In the genomic region with DNA sequence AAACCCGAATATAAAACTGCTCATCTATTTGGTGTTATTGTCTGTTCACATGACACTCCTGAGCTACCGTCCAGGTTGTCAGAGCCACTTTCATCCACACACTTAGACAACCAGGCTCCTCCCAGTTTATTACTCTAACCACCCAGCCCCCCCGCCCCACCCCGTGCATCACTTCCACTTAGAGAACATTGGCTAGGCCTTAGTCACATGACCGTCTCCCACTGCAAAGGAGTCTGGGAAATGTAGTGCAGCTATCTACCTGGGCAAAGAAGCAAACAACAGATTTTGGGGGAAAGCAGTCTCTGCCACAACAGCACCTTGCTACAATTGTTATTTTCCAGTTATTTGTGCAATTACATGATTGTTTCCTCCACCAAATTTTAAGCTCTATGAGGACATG, we compare ENCODE assay signal across 13 cellular contexts. TPM values are rescaled to one million over a fixed set of nuclear protein-coding genes. Genes with fewer than 3 reads are reported as not detected.
DNase-seq lines count a peak whose midpoint lies in the region; ATAC-seq, FAIRE-seq and TF ChIP-seq lines count a peak whose summit lies in the region.
"Had no signal": no experiment of that assay in that cellular context is flagged by ENCODE, and none has a peak within 500 bp of the region (broad histone marks: within the 10 kb centered on the region; RNA-seq: fewer than 3 reads in every experiment).

No MANE protein-coding gene starts in this region.

- no peak overlapping the region for H2AFZ ChIP-seq in SK-N-SH (ENCODE audit: low read depth)
- peak overlapping the region; percentile 89 for H2AFZ ChIP-seq in neural progenitor cell (replicated peaks)

- FAIRE-seq in D721Med (lab: Jason Lieb, UNC): no peak

- H3K27me3 Mint-ChIP-seq in neural progenitor cell (ENCODE audit: insufficient read depth, low read depth): no peaks in the 10 kb centered on the region

- H3K4me3 ChIP-seq in SK-N-SH (ENCODE audit: low read depth in 2 of 2, low read length in 1 of 2) (no peak overlapping the region), LNCaP clone FGC (ENCODE audit: low read depth, low read length) (no peak overlapping the region), neural progenitor cell (no peak overlapping the region)

- H4K20me1 ChIP-seq in SK-N-SH (ENCODE audit: insufficient read depth) (no peaks in the 10 kb centered on the region), neural progenitor cell (ENCODE audit: low read depth) (no peaks in the 10 kb centered on the region)

- H3K4me1 Mint-ChIP-seq in neural progenitor cell: no peaks in the 10 kb centered on the region
- H3K4me1 Mint-ChIP-seq: activated naive CD8-positive, alpha-beta T cell treated with anti-CD3 and anti-CD28 coated beads, Interleukin-2, amount 10 ng/mL, durations not matched to agents 7 days and 5 days had no signal

- no peaks in the 10 kb centered on the region for H3F3A ChIP-seq in SK-N-SH (replicated peaks; ENCODE audit: insufficient read depth)
- H3F3A ChIP-seq in neural progenitor cell (ENCODE audit: low read depth): no peaks in the 10 kb centered on the region

- ATAC-seq in SK-N-SH treated with all-trans-retinoic acid at 6 μM for 48 hours: no peak
- ATAC-seq in GM21619 (IDR thresholded peaks at IDR 0.05; ENCODE audit: unreplicated experiment): no peak

- no peaks in the 10 kb centered on the region for H3K27me3 ChIP-seq in SK-N-SH (ENCODE audit: insufficient read depth)
- H3K27me3 ChIP-seq in neural progenitor cell: no peaks in the 10 kb centered on the region

- H3K9me3 ChIP-seq in SK-N-SH: no peaks in the 10 kb centered on the region
- H3K9me3 ChIP-seq in neural progenitor cell (ENCODE audit: low read depth): no peaks in the 10 kb centered on the region

- H3K36me3 Mint-ChIP-seq in neural progenitor cell: no peaks in the 10 kb centered on the region

- TF ChIP-seq RAD21 in SK-N-SH (IDR thresholded peaks at IDR 0.05; ENCODE audit: low read length): no peak

- no peak overlapping the region for H3K27ac Mint-ChIP-seq in neural progenitor cell
- H3K27ac Mint-ChIP-seq: activated naive CD8-positive, alpha-beta T cell treated with anti-CD3 and anti-CD28 coated beads, Interleukin-2, amount 10 ng/mL, durations not matched to agents 7 days and 5 days; HFFc6 had no signal

- H3K79me2 ChIP-seq in SK-N-SH (ENCODE audit: insufficient read depth): no peaks in the 10 kb centered on the region
- H3K79me2 ChIP-seq in neural progenitor cell (ENCODE audit: low read depth): no peaks in the 10 kb centered on the region

- H3K4me1 ChIP-seq in SK-N-SH (ENCODE audit: control insufficient read depth in 1 of 2, insufficient read depth in 2 of 2, low read depth in 1 of 2, low read length in 1 of 2) (no peaks in the 10 kb centered on the region), neural progenitor cell (peaks cover 2% of the 10 kb centered on the region)

- peak; percentile 39 for DNase-seq in SK-N-SH
- peak; percentile 36 for DNase-seq in LNCaP clone FGC (ENCODE audit: low read depth)
- peak; percentile 14 for DNase-seq in RPMI8226
- no peak for DNase-seq in neural progenitor cell (ENCODE audit: low spot score)
- no peak for DNase-seq in D721Med (ENCODE audit: insufficient read length, low spot score)
- DNase-seq in GM20000 (ENCODE audit: low spot score): no peak
- DNase-seq: activated CD4-positive, alpha-beta T cell treated with anti-CD3 and anti-CD28 coated beads, Interleukin-2, amount 50 U/mL, for 48 hours; activated naive CD8-positive, alpha-beta T cell treated with anti-CD3 and anti-CD28 coated beads, Interleukin-2, amount 10 ng/mL, durations not matched to agents 7 days and 5 days; cortex of kidney; HFFc6; NCI-H1694 treated with DMSO at 0.1 percent for 48 hours had no signal

- WGBS in SK-N-SH (ENCODE audit: low lambda C conversion rate): 75% methylated on average over 5 of the region's 5 CpGs

- H3K27ac ChIP-seq in SK-N-SH (ENCODE audit: low read depth in 2 of 2, low read length in 1 of 2): no peak overlapping the region
- no peak overlapping the region for H3K27ac ChIP-seq in neural progenitor cell

- CTCF ChIA-PET in SK-N-SH (lab: Yijun Ruan, JAX): interaction anchor here (0.6 to 0.8 kb wide), 2 partner anchors 16 to 91 kb away, joined by 3 read pairs; no protein-coding TSS in a partner anchor

- no peak for TF ChIP-seq EP300 in SK-N-SH (IDR thresholded peaks at IDR 0.05; ENCODE audit: borderline replicate concordance in 1 of 2, low read depth in 1 of 2, low read length in 1 of 2)

- no peaks in the 10 kb centered on the region for H3K9me2 ChIP-seq in SK-N-SH

- no peak overlapping the region for H3K4me2 ChIP-seq in SK-N-SH
- no peak overlapping the region for H3K4me2 ChIP-seq in neural progenitor cell

- H3K4me3 Mint-ChIP-seq in neural progenitor cell: no peak overlapping the region
- H3K4me3 Mint-ChIP-seq: activated naive CD8-positive, alpha-beta T cell treated with anti-CD3 and anti-CD28 coated beads, Interleukin-2, amount 10 ng/mL, durations not matched to agents 7 days and 5 days; HFFc6 had no signal

- H3K36me3 ChIP-seq in SK-N-SH (replicated peaks in 1 of 2; ENCODE audit: control insufficient read depth in 1 of 2, insufficient read depth in 2 of 2, low read length in 1 of 2) (no peaks in the 10 kb centered on the region), neural progenitor cell (no peaks in the 10 kb centered on the region)

- TF ChIP-seq CTCF in SK-N-SH (IDR thresholded peaks at IDR 0.05) (no peak), LNCaP clone FGC (IDR thresholded peaks at IDR 0.05; ENCODE audit: control insufficient read depth, extremely low read depth, insufficient read depth) (no peak), neural progenitor cell (IDR thresholded peaks at IDR 0.05) (no peak), D721Med (IDR thresholded peaks at IDR 0.05; ENCODE audit: insufficient read depth, missing control alignments) (no peak), GM20000 (IDR thresholded peaks at IDR 0.05; ENCODE audit: extremely low read depth, missing control alignments) (no peak)

- H3K9me3 Mint-ChIP-seq in neural progenitor cell: peaks cover 2% of the 10 kb centered on the region

- no peak overlapping the region for H3K9ac ChIP-seq in SK-N-SH
- H3K9ac ChIP-seq in neural progenitor cell: no peak overlapping the region

- POLR2A ChIA-PET in SK-N-SH (lab: Yijun Ruan, JAX): no interaction called here

TF ChIP-seq in SK-N-SH, 30 proteins besides CTCF, POLR2A, EP300 and RAD21:
- no peak for TF ChIP-seq TAF1 (IDR thresholded peaks at IDR 0.05; ENCODE audit: borderline replicate concordance, low read depth, low read length)
- TF ChIP-seq, protein P1, sequence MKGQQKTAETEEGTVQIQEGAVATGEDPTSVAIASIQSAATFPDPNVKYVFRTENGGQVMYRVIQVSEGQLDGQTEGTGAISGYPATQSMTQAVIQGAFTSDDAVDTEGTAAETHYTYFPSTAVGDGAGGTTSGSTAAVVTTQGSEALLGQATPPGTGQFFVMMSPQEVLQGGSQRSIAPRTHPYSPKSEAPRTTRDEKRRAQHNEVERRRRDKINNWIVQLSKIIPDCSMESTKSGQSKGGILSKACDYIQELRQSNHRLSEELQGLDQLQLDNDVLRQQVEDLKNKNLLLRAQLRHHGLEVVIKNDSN (IDR thresholded peaks at IDR 0.05; ENCODE audit: borderline replicate concordance, low read depth): peak; percentile 84

TF ChIP-seq in SK-N-SH treated with all-trans-retinoic acid at 6 μM for 48 hours, 23 proteins besides CTCF, POLR2A, EP300 and RAD21:
- TF ChIP-seq BACH2 (CRISPR knock-in tag; IDR thresholded peaks at IDR 0.05; ENCODE audit: borderline replicate concordance) (no peak), SNAI2 (CRISPR knock-in tag; IDR thresholded peaks at IDR 0.05) (no peak), ZNF565 (CRISPR knock-in tag; conservative IDR thresholded peaks at IDR 0.05; ENCODE audit: low read depth) (no peak), ZNF70 (CRISPR knock-in tag; IDR thresholded peaks at IDR 0.05) (no peak), PPARA (CRISPR knock-in tag; IDR thresholded peaks at IDR 0.05; ENCODE audit: borderline replicate concordance) (no peak), TSHZ2 (CRISPR knock-in tag; IDR thresholded peaks at IDR 0.05) (no peak), ZNF8 (CRISPR knock-in tag; IDR thresholded peaks at IDR 0.05) (no peak), ESRRG (CRISPR knock-in tag; IDR thresholded peaks at IDR 0.05) (no peak), CREB5 (CRISPR knock-in tag; IDR thresholded peaks at IDR 0.05; ENCODE audit: low read depth) (no peak)

RNA-seq across cellular contexts. Expression of gene RBPJ, which starts 57.6 kb away (rescaled TPM):
- 13.8 and 16.4 TPM in 2 replicates for polyA plus RNA-seq in SK-N-SH (2012; rRNA removed)
- polyA plus RNA-seq in SK-N-SH (2012; cell fraction: cytosol; rRNA removed): 14.2 and 16.3 TPM in 2 replicates
- 29.8 and 46.5 TPM in 2 replicates for polyA plus RNA-seq in SK-N-SH (2012; cell fraction: nucleus; rRNA removed)
- total RNA-seq in neural progenitor cell (ENCODE audit: low replicate concordance): 105 and 120 TPM in 2 replicates

Comparison
In these comparisons a context has a peak if more than half of its experiments do, and no peak if none do; other contexts are left out.
1. DNase-seq: peak in SK-N-SH (single experiment), LNCaP clone FGC (single experiment) and RPMI8226 (single experiment); none in neural progenitor cell (single experiment), D721Med (single experiment) and GM20000 (single experiment).